1 cellular context compared by ENCODE assay signal in the genomic region with DNA sequence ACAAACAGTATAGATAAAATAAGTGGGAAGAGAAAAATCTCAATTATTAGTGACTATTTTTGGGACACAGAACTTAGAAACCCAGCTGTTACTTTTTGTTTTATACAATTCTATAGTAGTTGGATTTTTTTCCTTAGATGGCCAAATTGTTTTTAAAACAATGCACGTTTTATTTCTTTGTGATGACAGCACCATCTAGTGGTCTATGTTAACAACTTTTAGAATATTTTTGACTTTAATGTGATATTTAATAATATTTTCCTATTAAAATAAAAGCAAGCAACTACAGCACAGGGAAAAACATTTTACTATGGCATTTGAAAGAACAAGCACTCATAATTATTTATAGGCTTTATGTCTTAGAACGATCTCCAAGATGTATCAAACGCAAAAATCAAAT.
TF ChIP-seq lines count a peak whose summit lies in the region.

No MANE protein-coding gene starts in this region.

TF ChIP-seq in HepG2, 621 proteins besides CTCF, POLR2A, EP300 and RAD21 (continued from another document):
- TF ChIP-seq, protein P1, sequence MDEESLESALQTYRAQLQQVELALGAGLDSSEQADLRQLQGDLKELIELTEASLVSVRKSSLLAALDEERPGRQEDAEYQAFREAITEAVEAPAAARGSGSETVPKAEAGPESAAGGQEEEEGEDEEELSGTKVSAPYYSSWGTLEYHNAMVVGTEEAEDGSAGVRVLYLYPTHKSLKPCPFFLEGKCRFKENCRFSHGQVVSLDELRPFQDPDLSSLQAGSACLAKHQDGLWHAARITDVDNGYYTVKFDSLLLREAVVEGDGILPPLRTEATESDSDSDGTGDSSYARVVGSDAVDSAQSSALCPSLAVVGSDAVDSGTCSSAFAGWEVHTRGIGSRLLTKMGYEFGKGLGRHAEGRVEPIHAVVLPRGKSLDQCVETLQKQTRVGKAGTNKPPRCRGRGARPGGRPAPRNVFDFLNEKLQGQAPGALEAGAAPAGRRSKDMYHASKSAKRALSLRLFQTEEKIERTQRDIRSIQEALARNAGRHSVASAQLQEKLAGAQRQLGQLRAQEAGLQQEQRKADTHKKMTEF (CRISPR knock-in tag; IDR thresholded peaks at IDR 0.05) = no peak
- no peak for TF ChIP-seq DPF2 (CRISPR knock-in tag; IDR thresholded peaks at IDR 0.05; ENCODE audit: borderline replicate concordance, low read depth)
- TF ChIP-seq, protein P2, sequence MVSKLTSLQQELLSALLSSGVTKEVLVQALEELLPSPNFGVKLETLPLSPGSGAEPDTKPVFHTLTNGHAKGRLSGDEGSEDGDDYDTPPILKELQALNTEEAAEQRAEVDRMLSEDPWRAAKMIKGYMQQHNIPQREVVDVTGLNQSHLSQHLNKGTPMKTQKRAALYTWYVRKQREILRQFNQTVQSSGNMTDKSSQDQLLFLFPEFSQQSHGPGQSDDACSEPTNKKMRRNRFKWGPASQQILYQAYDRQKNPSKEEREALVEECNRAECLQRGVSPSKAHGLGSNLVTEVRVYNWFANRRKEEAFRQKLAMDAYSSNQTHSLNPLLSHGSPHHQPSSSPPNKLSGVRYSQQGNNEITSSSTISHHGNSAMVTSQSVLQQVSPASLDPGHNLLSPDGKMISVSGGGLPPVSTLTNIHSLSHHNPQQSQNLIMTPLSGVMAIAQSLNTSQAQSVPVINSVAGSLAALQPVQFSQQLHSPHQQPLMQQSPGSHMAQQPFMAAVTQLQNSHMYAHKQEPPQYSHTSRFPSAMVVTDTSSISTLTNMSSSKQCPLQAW (CRISPR knock-in tag; IDR thresholded peaks at IDR 0.05) = no peak
- no peak for TF ChIP-seq RXRA (CRISPR knock-in tag; IDR thresholded peaks at IDR 0.05)
- TF ChIP-seq PLRG1 (conservative IDR thresholded peaks at IDR 0.05) = no peak
- no peak for TF ChIP-seq TBX2 (CRISPR knock-in tag; IDR thresholded peaks at IDR 0.05; ENCODE audit: borderline replicate concordance)
- no peak for TF ChIP-seq DZIP1 (CRISPR knock-in tag; IDR thresholded peaks at IDR 0.05)
- no peak for TF ChIP-seq ZNF282 (IDR thresholded peaks at IDR 0.05; ENCODE audit: partially characterized antibody)
- TF ChIP-seq NAIF1 (CRISPR knock-in tag; IDR thresholded peaks at IDR 0.05; ENCODE audit: borderline replicate concordance) = no peak
- TF ChIP-seq SALL1 (CRISPR knock-in tag; IDR thresholded peaks at IDR 0.05) = no peak
- TF ChIP-seq GFI1 (CRISPR knock-in tag; IDR thresholded peaks at IDR 0.05; ENCODE audit: borderline replicate concordance) = no peak
